Comparison of ENCODE assay signal across 7 cellular contexts in genomic region chr16:11742041-11742535, GRCh38. TPM values are rescaled to one million over a fixed set of nuclear protein-coding genes. Genes with fewer than 3 reads are reported as not detected.
DNase-seq lines count a peak whose midpoint lies in the region; ATAC-seq, FAIRE-seq and TF ChIP-seq lines count a peak whose summit lies in the region.

No MANE protein-coding gene starts in this region.

- H3K4me1 Mint-ChIP-seq in activated naive CD8-positive, alpha-beta T cell (ENCODE audit: low read depth), result peaks cover 53% of the 10 kb centered on the region

- H4K20me1 ChIP-seq in OCI-LY3 (ENCODE audit: insufficient read depth, low read length), result peaks cover 41% of the 10 kb centered on the region

- H3K27me3 ChIP-seq in OCI-LY3 (ENCODE audit: low read depth, low read length) (no peaks in the 10 kb centered on the region), small intestine (ENCODE audit: control insufficient read depth in 2 of 2, insufficient read depth in 2 of 2, low read length in 2 of 2) (no peaks in the 10 kb centered on the region)

- H3K27ac ChIP-seq in OCI-LY3 (ENCODE audit: low read length) (peak overlapping the region; percentile 65), small intestine (ENCODE audit: low read depth in 1 of 2, low read length in 1 of 2) (peak overlapping the region; percentile 96 to 100)

- peak overlapping the region; percentile 86 for H3K9ac ChIP-seq in OCI-LY3 (ENCODE audit: low read length)

- H3K9me3 ChIP-seq in OCI-LY3 (ENCODE audit: insufficient read depth, low read length), result no peaks in the 10 kb centered on the region
- no peaks in the 10 kb centered on the region for H3K9me3 ChIP-seq in small intestine (ENCODE audit: control insufficient read depth, low read depth)

- H3K79me2 ChIP-seq in OCI-LY3 (ENCODE audit: low read length), result peaks cover 60% of the 10 kb centered on the region

- no peaks in the 10 kb centered on the region for H3K27me3 Mint-ChIP-seq in activated naive CD8-positive, alpha-beta T cell

- DNase-seq in hepatic stellate cell (ENCODE audit: low spot score) (peak; percentile 20), small intestine (peak; percentile 59), putamen (ENCODE audit: low spot score) (no peak)

- peak overlapping the region; percentile 90 for H3K27ac Mint-ChIP-seq in activated naive CD8-positive, alpha-beta T cell

- 1% methylated on average over 32 to 40 of the region's 40 CpGs for WGBS in small intestine, 3 donors

- no peaks in the 10 kb centered on the region for H3K9me3 Mint-ChIP-seq in activated naive CD8-positive, alpha-beta T cell (ENCODE audit: low read depth)

- ATAC-seq in GM18868 (IDR thresholded peaks at IDR 0.05; ENCODE audit: unreplicated experiment), result peak; percentile 18
- ATAC-seq in HG02678 (IDR thresholded peaks at IDR 0.05; ENCODE audit: unreplicated experiment), result peak; percentile 4

- H3K4me1 ChIP-seq in OCI-LY3 (ENCODE audit: low read length) (peaks cover 48% of the 10 kb centered on the region), small intestine (ENCODE audit: control insufficient read depth in 2 of 2, insufficient read depth in 1 of 2, low read depth in 1 of 2, low read length in 1 of 2) (peaks cover 4 to 7% of the 10 kb centered on the region in 2 donors)

- FAIRE-seq in small intestine (lab: Jason Lieb, UNC), result no peak

- H3K4me3 Mint-ChIP-seq in activated naive CD8-positive, alpha-beta T cell, result peak overlapping the region; percentile 97

- H3K4me3 ChIP-seq in OCI-LY3 (ENCODE audit: low read length) (peak overlapping the region; percentile 86), small intestine (ENCODE audit: low read depth in 1 of 2, low read length in 2 of 2) (peak overlapping the region; percentile 88 to 97)

- H2AFZ ChIP-seq in OCI-LY3 (ENCODE audit: low read depth, low read length), result no peak overlapping the region

- peaks cover 5% of the 10 kb centered on the region for H3K36me3 Mint-ChIP-seq in activated naive CD8-positive, alpha-beta T cell

- peaks cover 34% of the 10 kb centered on the region for H3K36me3 ChIP-seq in OCI-LY3 (replicated peaks; ENCODE audit: low read depth, low read length)
- H3K36me3 ChIP-seq in small intestine (ENCODE audit: control insufficient read depth in 2 of 2, insufficient read depth in 2 of 2, low read length in 2 of 2), result no peaks in the 10 kb centered on the region

- TF ChIP-seq CTCF in OCI-LY3 (IDR thresholded peaks at IDR 0.05; ENCODE audit: low read depth, low read length), result no peak

- H3K4me2 ChIP-seq in OCI-LY3 (ENCODE audit: low read length), result peak overlapping the region; percentile 88

RNA-seq across cellular contexts. Expression of gene TXNDC11, which starts 0.6 kb away (rescaled TPM):
- polyA plus RNA-seq in small intestine, result 10 to 100 TPM; 49.7 to 73.4 (median 49.7) TPM

RNA-seq across cellular contexts. Expression of gene ZC3H7A, which starts 55.0 kb away (rescaled TPM):
- polyA plus RNA-seq in small intestine, result 10 to 100 TPM; 21.2 to 39.1 (median 34.6) TPM
